Comparison of ENCODE assay signal across 1 cellular context in the genomic region with DNA sequence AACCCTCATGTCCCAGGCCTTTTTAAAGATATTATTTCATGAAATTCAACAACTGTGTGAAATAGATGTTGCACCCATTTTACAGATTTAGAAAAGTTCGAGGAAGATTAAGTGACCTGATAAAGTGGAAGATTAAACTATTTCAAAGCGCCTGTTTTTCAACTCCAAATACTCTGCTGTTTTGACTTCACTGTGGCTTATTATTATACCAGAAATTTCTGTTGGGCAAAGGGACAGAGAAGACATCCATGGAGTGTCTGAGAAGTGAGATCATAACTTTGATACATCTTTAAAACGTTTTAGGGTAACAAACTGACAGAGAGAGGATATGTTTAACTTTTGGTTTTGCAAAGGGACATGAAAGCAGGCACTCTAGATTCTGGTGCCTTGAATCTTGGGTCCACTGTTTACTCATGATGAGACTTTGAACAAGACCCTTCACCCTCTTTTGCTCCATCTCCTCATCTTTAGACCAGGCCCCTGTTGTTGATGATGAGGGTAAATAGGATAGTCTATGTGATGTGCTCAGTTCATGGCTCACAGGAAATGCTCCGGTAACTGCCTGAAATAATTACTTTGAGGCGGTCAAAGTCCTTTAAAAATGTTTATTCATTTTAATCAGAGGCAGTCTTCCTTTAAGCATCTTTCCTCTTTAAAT.
TF ChIP-seq lines count a peak whose summit lies in the region.

No MANE protein-coding gene starts in this region.

TF ChIP-seq in HepG2, 621 proteins besides CTCF, POLR2A, EP300 and RAD21 (continued from another document and continues in another):
- TF ChIP-seq, protein P1, sequence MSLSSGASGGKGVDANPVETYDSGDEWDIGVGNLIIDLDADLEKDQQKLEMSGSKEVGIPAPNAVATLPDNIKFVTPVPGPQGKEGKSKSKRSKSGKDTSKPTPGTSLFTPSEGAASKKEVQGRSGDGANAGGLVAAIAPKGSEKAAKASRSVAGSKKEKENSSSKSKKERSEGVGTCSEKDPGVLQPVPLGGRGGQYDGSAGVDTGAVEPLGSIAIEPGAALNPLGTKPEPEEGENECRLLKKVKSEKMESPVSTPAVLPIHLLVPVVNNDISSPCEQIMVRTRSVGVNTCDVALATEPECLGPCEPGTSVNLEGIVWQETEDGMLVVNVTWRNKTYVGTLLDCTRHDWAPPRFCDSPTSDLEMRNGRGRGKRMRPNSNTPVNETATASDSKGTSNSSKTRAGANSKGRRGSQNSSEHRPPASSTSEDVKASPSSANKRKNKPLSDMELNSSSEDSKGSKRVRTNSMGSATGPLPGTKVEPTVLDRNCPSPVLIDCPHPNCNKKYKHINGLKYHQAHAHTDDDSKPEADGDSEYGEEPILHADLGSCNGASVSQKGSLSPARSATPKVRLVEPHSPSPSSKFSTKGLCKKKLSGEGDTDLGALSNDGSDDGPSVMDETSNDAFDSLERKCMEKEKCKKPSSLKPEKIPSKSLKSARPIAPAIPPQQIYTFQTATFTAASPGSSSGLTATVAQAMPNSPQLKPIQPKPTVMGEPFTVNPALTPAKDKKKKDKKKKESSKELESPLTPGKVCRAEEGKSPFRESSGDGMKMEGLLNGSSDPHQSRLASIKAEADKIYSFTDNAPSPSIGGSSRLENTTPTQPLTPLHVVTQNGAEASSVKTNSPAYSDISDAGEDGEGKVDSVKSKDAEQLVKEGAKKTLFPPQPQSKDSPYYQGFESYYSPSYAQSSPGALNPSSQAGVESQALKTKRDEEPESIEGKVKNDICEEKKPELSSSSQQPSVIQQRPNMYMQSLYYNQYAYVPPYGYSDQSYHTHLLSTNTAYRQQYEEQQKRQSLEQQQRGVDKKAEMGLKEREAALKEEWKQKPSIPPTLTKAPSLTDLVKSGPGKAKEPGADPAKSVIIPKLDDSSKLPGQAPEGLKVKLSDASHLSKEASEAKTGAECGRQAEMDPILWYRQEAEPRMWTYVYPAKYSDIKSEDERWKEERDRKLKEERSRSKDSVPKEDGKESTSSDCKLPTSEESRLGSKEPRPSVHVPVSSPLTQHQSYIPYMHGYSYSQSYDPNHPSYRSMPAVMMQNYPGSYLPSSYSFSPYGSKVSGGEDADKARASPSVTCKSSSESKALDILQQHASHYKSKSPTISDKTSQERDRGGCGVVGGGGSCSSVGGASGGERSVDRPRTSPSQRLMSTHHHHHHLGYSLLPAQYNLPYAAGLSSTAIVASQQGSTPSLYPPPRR (CRISPR knock-in tag; IDR thresholded peaks at IDR 0.05; ENCODE audit: borderline replicate concordance) = peak; percentile 66; the same call in 1 of the 2 replicates
- peak; percentile 13; the same call in 1 of the 2 replicates for TF ChIP-seq ZMYM3 (CRISPR knock-in tag; IDR thresholded peaks at IDR 0.05)
- no peak for TF ChIP-seq RELA (CRISPR knock-in tag; IDR thresholded peaks at IDR 0.05)
- TF ChIP-seq, protein P2, sequence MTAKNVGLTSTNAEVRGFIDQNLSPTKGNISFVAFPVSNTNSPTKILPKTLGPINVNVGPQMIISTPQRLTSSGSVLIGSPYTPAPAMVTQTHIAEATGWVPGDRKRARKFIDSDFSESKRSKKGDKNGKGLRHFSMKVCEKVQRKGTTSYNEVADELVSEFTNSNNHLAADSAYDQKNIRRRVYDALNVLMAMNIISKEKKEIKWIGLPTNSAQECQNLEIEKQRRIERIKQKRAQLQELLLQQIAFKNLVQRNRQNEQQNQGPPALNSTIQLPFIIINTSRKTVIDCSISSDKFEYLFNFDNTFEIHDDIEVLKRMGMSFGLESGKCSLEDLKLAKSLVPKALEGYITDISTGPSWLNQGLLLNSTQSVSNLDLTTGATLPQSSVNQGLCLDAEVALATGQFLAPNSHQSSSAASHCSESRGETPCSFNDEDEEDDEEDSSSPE (CRISPR knock-in tag; IDR thresholded peaks at IDR 0.05) = no peak
- TF ChIP-seq ZKSCAN5 (CRISPR knock-in tag; IDR thresholded peaks at IDR 0.05) = no peak
- no peak for TF ChIP-seq ZNF496 (CRISPR knock-in tag; IDR thresholded peaks at IDR 0.05; ENCODE audit: insufficient replicate concordance)
- TF ChIP-seq SMARCE1 (IDR thresholded peaks at IDR 0.05; ENCODE audit: borderline replicate concordance) = no peak
- TF ChIP-seq, protein P3, sequence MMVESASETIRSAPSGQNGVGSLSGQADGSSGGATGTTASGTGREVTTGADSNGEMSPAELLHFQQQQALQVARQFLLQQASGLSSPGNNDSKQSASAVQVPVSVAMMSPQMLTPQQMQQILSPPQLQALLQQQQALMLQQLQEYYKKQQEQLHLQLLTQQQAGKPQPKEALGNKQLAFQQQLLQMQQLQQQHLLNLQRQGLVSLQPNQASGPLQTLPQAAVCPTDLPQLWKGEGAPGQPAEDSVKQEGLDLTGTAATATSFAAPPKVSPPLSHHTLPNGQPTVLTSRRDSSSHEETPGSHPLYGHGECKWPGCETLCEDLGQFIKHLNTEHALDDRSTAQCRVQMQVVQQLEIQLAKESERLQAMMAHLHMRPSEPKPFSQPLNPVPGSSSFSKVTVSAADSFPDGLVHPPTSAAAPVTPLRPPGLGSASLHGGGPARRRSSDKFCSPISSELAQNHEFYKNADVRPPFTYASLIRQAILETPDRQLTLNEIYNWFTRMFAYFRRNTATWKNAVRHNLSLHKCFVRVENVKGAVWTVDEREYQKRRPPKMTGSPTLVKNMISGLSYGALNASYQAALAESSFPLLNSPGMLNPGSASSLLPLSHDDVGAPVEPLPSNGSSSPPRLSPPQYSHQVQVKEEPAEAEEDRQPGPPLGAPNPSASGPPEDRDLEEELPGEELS (CRISPR knock-in tag; IDR thresholded peaks at IDR 0.05) = peak; percentile 93
- TF ChIP-seq SETDB1 (CRISPR knock-in tag; IDR thresholded peaks at IDR 0.05; ENCODE audit: borderline replicate concordance) = no peak
- no peak for TF ChIP-seq NFYC (CRISPR knock-in tag; IDR thresholded peaks at IDR 0.05)
- no peak for TF ChIP-seq EZH2 (conservative IDR thresholded peaks at IDR 0.05; ENCODE audit: low read depth, low read length)
- TF ChIP-seq ZNF747 (CRISPR knock-in tag; IDR thresholded peaks at IDR 0.05; ENCODE audit: borderline replicate concordance) = no peak
- TF ChIP-seq SIX4 (CRISPR knock-in tag; IDR thresholded peaks at IDR 0.05) = no peak
- TF ChIP-seq ZNF7 (CRISPR knock-in tag; IDR thresholded peaks at IDR 0.05) = peak; percentile 61; the same call in 1 of the 2 replicates
- no peak for TF ChIP-seq MYC (CRISPR knock-in tag; IDR thresholded peaks at IDR 0.05; ENCODE audit: borderline replicate concordance)
- no peak for TF ChIP-seq ZFP36 (IDR thresholded peaks at IDR 0.05; ENCODE audit: borderline replicate concordance, low read depth, low read length, partially characterized antibody)
- no peak for TF ChIP-seq KMT2B (CRISPR knock-in tag; IDR thresholded peaks at IDR 0.05)
- no peak for TF ChIP-seq JARID2 (CRISPR knock-in tag; IDR thresholded peaks at IDR 0.05; ENCODE audit: insufficient replicate concordance)
- no peak for TF ChIP-seq TEAD2 (CRISPR knock-in tag; IDR thresholded peaks at IDR 0.05)
- TF ChIP-seq MED1 (CRISPR knock-in tag; IDR thresholded peaks at IDR 0.05) = peak; percentile 93
- TF ChIP-seq, protein P4, sequence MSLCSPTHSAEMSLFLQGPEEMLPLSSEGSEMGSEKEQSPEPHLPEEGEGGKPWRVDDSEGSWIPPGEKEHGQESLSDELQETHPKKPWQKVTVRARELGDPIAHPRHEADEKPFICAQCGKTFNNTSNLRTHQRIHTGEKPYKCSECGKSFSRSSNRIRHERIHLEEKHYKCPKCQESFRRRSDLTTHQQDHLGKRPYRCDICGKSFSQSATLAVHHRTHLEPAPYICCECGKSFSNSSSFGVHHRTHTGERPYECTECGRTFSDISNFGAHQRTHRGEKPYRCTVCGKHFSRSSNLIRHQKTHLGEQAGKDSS (CRISPR knock-in tag; IDR thresholded peaks at IDR 0.05; ENCODE audit: borderline replicate concordance, low read depth) = peak; percentile 31; the same call in 1 of the 2 replicates
- TF ChIP-seq ZNF788 (CRISPR knock-in tag; IDR thresholded peaks at IDR 0.05; ENCODE audit: borderline replicate concordance) = no peak
- no peak for TF ChIP-seq RFXANK (CRISPR knock-in tag; IDR thresholded peaks at IDR 0.05)
- no peak for TF ChIP-seq SRY (CRISPR knock-in tag; IDR thresholded peaks at IDR 0.05)
- TF ChIP-seq RAD51 (IDR thresholded peaks at IDR 0.05; ENCODE audit: borderline replicate concordance) = no peak
- TF ChIP-seq ZNF207 (IDR thresholded peaks at IDR 0.05; ENCODE audit: borderline replicate concordance) = no peak
- TF ChIP-seq ZNF441 (CRISPR knock-in tag; IDR thresholded peaks at IDR 0.05; ENCODE audit: borderline replicate concordance) = no peak
- no peak for TF ChIP-seq CAMTA2 (CRISPR knock-in tag; IDR thresholded peaks at IDR 0.05; ENCODE audit: borderline replicate concordance)
- no peak for TF ChIP-seq SIN3A (IDR thresholded peaks at IDR 0.05; ENCODE audit: borderline replicate concordance, low read depth, low read length)
- no peak for TF ChIP-seq ZSCAN20 (CRISPR knock-in tag; IDR thresholded peaks at IDR 0.05; ENCODE audit: borderline replicate concordance)
- no peak for TF ChIP-seq SRF (IDR thresholded peaks at IDR 0.05; ENCODE audit: low read depth, low read length)
- TF ChIP-seq ELF3 (CRISPR knock-in tag; IDR thresholded peaks at IDR 0.05) = peak; percentile 59
- TF ChIP-seq, protein P5, sequence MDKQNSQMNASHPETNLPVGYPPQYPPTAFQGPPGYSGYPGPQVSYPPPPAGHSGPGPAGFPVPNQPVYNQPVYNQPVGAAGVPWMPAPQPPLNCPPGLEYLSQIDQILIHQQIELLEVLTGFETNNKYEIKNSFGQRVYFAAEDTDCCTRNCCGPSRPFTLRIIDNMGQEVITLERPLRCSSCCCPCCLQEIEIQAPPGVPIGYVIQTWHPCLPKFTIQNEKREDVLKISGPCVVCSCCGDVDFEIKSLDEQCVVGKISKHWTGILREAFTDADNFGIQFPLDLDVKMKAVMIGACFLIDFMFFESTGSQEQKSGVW (CRISPR knock-in tag; IDR thresholded peaks at IDR 0.05; ENCODE audit: borderline replicate concordance) = no peak
- TF ChIP-seq, protein P6, sequence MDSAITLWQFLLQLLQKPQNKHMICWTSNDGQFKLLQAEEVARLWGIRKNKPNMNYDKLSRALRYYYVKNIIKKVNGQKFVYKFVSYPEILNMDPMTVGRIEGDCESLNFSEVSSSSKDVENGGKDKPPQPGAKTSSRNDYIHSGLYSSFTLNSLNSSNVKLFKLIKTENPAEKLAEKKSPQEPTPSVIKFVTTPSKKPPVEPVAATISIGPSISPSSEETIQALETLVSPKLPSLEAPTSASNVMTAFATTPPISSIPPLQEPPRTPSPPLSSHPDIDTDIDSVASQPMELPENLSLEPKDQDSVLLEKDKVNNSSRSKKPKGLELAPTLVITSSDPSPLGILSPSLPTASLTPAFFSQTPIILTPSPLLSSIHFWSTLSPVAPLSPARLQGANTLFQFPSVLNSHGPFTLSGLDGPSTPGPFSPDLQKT (CRISPR knock-in tag; IDR thresholded peaks at IDR 0.05; ENCODE audit: borderline replicate concordance) = no peak
- no peak for TF ChIP-seq IKZF1 (IDR thresholded peaks at IDR 0.05)
- TF ChIP-seq MYNN (CRISPR knock-in tag; IDR thresholded peaks at IDR 0.05; ENCODE audit: low read depth) = no peak
- no peak for TF ChIP-seq ZNF263 (CRISPR knock-in tag; IDR thresholded peaks at IDR 0.05)
- TF ChIP-seq KDM2A (CRISPR knock-in tag; IDR thresholded peaks at IDR 0.05; ENCODE audit: borderline replicate concordance, low read depth) = no peak
- TF ChIP-seq, protein P7, sequence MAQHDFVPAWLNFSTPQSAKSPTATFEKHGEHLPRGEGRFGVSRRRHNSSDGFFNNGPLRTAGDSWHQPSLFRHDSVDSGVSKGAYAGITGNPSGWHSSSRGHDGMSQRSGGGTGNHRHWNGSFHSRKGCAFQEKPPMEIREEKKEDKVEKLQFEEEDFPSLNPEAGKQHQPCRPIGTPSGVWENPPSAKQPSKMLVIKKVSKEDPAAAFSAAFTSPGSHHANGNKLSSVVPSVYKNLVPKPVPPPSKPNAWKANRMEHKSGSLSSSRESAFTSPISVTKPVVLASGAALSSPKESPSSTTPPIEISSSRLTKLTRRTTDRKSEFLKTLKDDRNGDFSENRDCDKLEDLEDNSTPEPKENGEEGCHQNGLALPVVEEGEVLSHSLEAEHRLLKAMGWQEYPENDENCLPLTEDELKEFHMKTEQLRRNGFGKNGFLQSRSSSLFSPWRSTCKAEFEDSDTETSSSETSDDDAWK (CRISPR knock-in tag; IDR thresholded peaks at IDR 0.05) = no peak
- TF ChIP-seq IRF2 (CRISPR knock-in tag; IDR thresholded peaks at IDR 0.05) = peak; percentile 41; the same call in 1 of the 2 replicates
- no peak for TF ChIP-seq ZNF3 (CRISPR knock-in tag; IDR thresholded peaks at IDR 0.05)
- TF ChIP-seq, protein P8, sequence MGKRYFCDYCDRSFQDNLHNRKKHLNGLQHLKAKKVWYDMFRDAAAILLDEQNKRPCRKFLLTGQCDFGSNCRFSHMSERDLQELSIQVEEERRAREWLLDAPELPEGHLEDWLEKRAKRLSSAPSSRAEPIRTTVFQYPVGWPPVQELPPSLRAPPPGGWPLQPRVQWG (CRISPR knock-in tag; IDR thresholded peaks at IDR 0.05; ENCODE audit: borderline replicate concordance, low read depth) = no peak
- TF ChIP-seq, protein P9, sequence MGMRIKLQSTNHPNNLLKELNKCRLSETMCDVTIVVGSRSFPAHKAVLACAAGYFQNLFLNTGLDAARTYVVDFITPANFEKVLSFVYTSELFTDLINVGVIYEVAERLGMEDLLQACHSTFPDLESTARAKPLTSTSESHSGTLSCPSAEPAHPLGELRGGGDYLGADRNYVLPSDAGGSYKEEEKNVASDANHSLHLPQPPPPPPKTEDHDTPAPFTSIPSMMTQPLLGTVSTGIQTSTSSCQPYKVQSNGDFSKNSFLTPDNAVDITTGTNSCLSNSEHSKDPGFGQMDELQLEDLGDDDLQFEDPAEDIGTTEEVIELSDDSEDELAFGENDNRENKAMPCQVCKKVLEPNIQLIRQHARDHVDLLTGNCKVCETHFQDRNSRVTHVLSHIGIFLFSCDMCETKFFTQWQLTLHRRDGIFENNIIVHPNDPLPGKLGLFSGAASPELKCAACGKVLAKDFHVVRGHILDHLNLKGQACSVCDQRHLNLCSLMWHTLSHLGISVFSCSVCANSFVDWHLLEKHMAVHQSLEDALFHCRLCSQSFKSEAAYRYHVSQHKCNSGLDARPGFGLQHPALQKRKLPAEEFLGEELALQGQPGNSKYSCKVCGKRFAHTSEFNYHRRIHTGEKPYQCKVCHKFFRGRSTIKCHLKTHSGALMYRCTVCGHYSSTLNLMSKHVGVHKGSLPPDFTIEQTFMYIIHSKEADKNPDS (CRISPR knock-in tag; IDR thresholded peaks at IDR 0.05) = no peak
- TF ChIP-seq ZNF878 (CRISPR knock-in tag; IDR thresholded peaks at IDR 0.05) = no peak
- TF ChIP-seq ZNF10 (CRISPR knock-in tag; IDR thresholded peaks at IDR 0.05; ENCODE audit: borderline replicate concordance, low read depth) = no peak
- no peak for TF ChIP-seq CENPX (CRISPR knock-in tag; IDR thresholded peaks at IDR 0.05)
- no peak for TF ChIP-seq ZNF124 (CRISPR knock-in tag; IDR thresholded peaks at IDR 0.05)
- TF ChIP-seq ISX (CRISPR knock-in tag; conservative IDR thresholded peaks at IDR 0.05) = no peak
